27 cellular contexts compared by ENCODE assay signal in the genomic region with DNA sequence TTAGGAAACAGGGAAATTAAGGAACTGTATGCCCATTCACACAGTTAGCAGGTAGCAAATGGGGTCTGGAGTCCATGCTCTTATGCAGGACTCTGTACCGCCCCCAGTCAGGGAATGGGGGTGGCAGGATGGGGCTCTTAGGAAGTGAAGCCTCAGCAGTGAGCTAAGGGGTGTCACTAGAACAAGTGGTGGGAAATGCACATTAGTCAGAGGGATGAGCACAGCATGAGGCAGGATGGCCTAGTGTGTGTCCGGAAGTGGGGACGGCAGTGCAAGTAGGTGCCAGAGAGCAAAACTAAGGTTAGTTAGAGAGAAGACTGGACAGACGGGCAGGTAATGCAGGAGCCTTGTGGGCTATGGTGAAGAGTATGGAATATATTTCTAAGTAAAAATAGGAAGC.
DNase-seq lines count a peak whose midpoint lies in the region; ATAC-seq and TF ChIP-seq lines count a peak whose summit lies in the region.
"Had no signal": no experiment of that assay in that cellular context is flagged by ENCODE, and none has a peak within 500 bp of the region (broad histone marks: within the 10 kb centered on the region; RNA-seq: fewer than 3 reads in every experiment).

No MANE protein-coding gene starts in this region.

- H3K9me2 ChIP-seq in SK-N-SH = no peaks in the 10 kb centered on the region

- no peaks in the 10 kb centered on the region for H3K9me3 ChIP-seq in trophoblast cell (ENCODE audit: insufficient read depth, low read depth, low read length)
- H3K9me3 ChIP-seq in SK-N-SH = no peaks in the 10 kb centered on the region
- H3K9me3 ChIP-seq: left ventricle myocardium inferior, upper lobe of right lung had no signal

- TF ChIP-seq CTCF in epithelial cell of esophagus (IDR thresholded peaks at IDR 0.05; ENCODE audit: insufficient read depth, low read depth, low read length, missing control alignments) (no peak), coronary artery (IDR thresholded peaks at IDR 0.05) (no peak), SK-N-SH (IDR thresholded peaks at IDR 0.05) (no peak)

- H3K79me1 ChIP-seq in trophoblast cell (ENCODE audit: low read length) = no peaks in the 10 kb centered on the region

- no peak overlapping the region for H3K14ac ChIP-seq in trophoblast cell (ENCODE audit: low read length)

- H3K9ac ChIP-seq in trophoblast cell (ENCODE audit: low read length) (no peak overlapping the region), SK-N-SH (no peak overlapping the region)

- H4K91ac ChIP-seq in trophoblast cell (ENCODE audit: low read depth, low read length) = no peak overlapping the region

- H3K4me2 ChIP-seq in trophoblast cell (ENCODE audit: low read length) (no peak overlapping the region), SK-N-SH (no peak overlapping the region)
- H3K4me2 ChIP-seq: GM23338 had no signal

- no CpG with 5 or more reads among the region's 4 CpGs for WGBS in trophoblast cell (ENCODE audit: extremely low coverage, insufficient coverage, insufficient read length)
- 82% methylated on average over 4 of the region's 4 CpGs for WGBS in SK-N-SH (ENCODE audit: low lambda C conversion rate)

- no peak overlapping the region for H2AK5ac ChIP-seq in trophoblast cell (ENCODE audit: low read length)

- CTCF ChIA-PET in SK-N-SH (lab: Yijun Ruan, JAX) = interaction anchor here (1.2 to 5.0 kb wide), 2 partner anchors 171 to 222 kb away, joined by 5 to 42 read pairs; no protein-coding TSS in a partner anchor

- H3K4me3 ChIP-seq in epithelial cell of esophagus (ENCODE audit: low read length) (no peak overlapping the region), trophoblast cell (ENCODE audit: low read depth, low read length) (peak overlapping the region; percentile 48), coronary artery (no peak overlapping the region), SK-N-SH (ENCODE audit: low read depth in 2 of 2, low read length in 1 of 2) (no peak overlapping the region)
- H3K4me3 ChIP-seq: GM23338, left ventricle myocardium inferior, upper lobe of right lung had no signal

- POLR2A ChIA-PET in SK-N-SH (lab: Yijun Ruan, JAX) = no interaction called here

- peaks cover 0 to 3% of the 10 kb centered on the region in 2 experiments for H3K36me3 ChIP-seq in trophoblast cell (ENCODE audit: control insufficient read depth in 1 of 2, insufficient read depth in 2 of 2, low read length in 2 of 2)
- peaks cover 25 to 56% of the 10 kb centered on the region in 2 experiments for H3K36me3 ChIP-seq in SK-N-SH (replicated peaks in 1 of 2; ENCODE audit: control insufficient read depth in 1 of 2, insufficient read depth in 2 of 2, low read length in 1 of 2)

- peak; percentile 72 for DNase-seq in Daoy (ENCODE audit: low read depth)
- peak; percentile 52 for DNase-seq in LHCN-M2 (ENCODE audit: low read depth)
- DNase-seq in epithelial cell of esophagus (ENCODE audit: low read depth) = peak; percentile 29
- DNase-seq in trophoblast cell = no peak
- no peak for DNase-seq in coronary artery (ENCODE audit: low spot score)
- DNase-seq in SK-N-SH = no peak
- DNase-seq: activated CD4-positive, alpha-beta T cell treated with anti-CD3 and anti-CD28 coated beads, Interleukin-2, amount 50 U/mL, for 48 hours; activated CD4-positive, CD25-positive, alpha-beta regulatory T cell; activated CD8-positive, alpha-beta memory T cell treated with anti-CD3 and anti-CD28 coated beads, Interleukin-2, amount 50 U/mL, for 4 hours; anterior cingulate cortex; CD4-positive, CD25-positive, alpha-beta regulatory T cell; central memory CD4-positive, alpha-beta T cell; foreskin melanocyte; hippocampal formation; left ventricle myocardium inferior; natural killer cell; NCI-H1092; NCI-H187 treated with DMSO at 0.1 percent for 48 hours; NCI-H526; Right ventricle myocardium superior; small intestine; stimulated activated CD4-positive, alpha-beta T cell treated with anti-CD3 and anti-CD28 coated beads, Interleukin-2, amount 100 ng/mL, for 24 hours; substantia nigra; T1000; upper lobe of right lung had no signal

- no peak overlapping the region for H2BK12ac ChIP-seq in trophoblast cell (ENCODE audit: low read length)

- H4K20me1 ChIP-seq in SK-N-SH (ENCODE audit: insufficient read depth) = peaks cover 62% of the 10 kb centered on the region

- no peak for TF ChIP-seq RAD21 in SK-N-SH (IDR thresholded peaks at IDR 0.05; ENCODE audit: low read length)

- no peak overlapping the region for H3K18ac ChIP-seq in trophoblast cell (ENCODE audit: low read length)

- H4K12ac ChIP-seq in trophoblast cell (ENCODE audit: low read depth, low read length) = no peak overlapping the region

- no peaks in the 10 kb centered on the region for H3K79me2 ChIP-seq in trophoblast cell (ENCODE audit: control insufficient read depth, insufficient read depth, low read length, poor library complexity)
- peaks cover 95% of the 10 kb centered on the region for H3K79me2 ChIP-seq in SK-N-SH (ENCODE audit: insufficient read depth)

- no peaks in the 10 kb centered on the region for H3K4me1 ChIP-seq in trophoblast cell (ENCODE audit: control insufficient read depth in 1 of 2, insufficient read depth in 2 of 2, low read length in 2 of 2)
- H3K4me1 ChIP-seq in SK-N-SH (ENCODE audit: control insufficient read depth in 1 of 2, insufficient read depth in 2 of 2, low read depth in 1 of 2, low read length in 1 of 2) = peaks cover 15 to 17% of the 10 kb centered on the region in 2 experiments; a peak in 3 of 4 replicates
- H3K4me1 ChIP-seq: upper lobe of right lung had no signal

- H3K27ac ChIP-seq in trophoblast cell (ENCODE audit: low read depth, low read length) = no peak overlapping the region
- H3K27ac ChIP-seq in coronary artery = no peak overlapping the region
- H3K27ac ChIP-seq in SK-N-SH (ENCODE audit: low read depth in 2 of 2, low read length in 1 of 2) = peak overlapping the region in 1 of 2 experiments; percentile 47; a peak in 2 of 4 replicates
- H3K27ac ChIP-seq: left ventricle myocardium inferior, upper lobe of right lung had no signal

- H3K27me3 ChIP-seq in trophoblast cell (ENCODE audit: insufficient read depth, low read length) = no peaks in the 10 kb centered on the region
- H3K27me3 ChIP-seq in SK-N-SH (ENCODE audit: insufficient read depth) = no peaks in the 10 kb centered on the region
- H3K27me3 ChIP-seq: upper lobe of right lung had no signal

- no peak overlapping the region for H2BK5ac ChIP-seq in trophoblast cell (ENCODE audit: low read depth, low read length, poor library complexity)

- H3K23ac ChIP-seq in trophoblast cell (ENCODE audit: low read length) = peak overlapping the region; percentile 89

- TF ChIP-seq EP300 in SK-N-SH (IDR thresholded peaks at IDR 0.05; ENCODE audit: borderline replicate concordance in 1 of 2, low read depth in 1 of 2, low read length in 1 of 2) = no peak

- H2BK120ac ChIP-seq in trophoblast cell (ENCODE audit: insufficient read depth, low read length, poor library complexity) = no peak overlapping the region

- H3F3A ChIP-seq in SK-N-SH (replicated peaks; ENCODE audit: insufficient read depth) = peaks cover 75% of the 10 kb centered on the region

- no peak overlapping the region for H3K4ac ChIP-seq in trophoblast cell (ENCODE audit: low read depth, low read length)

- H2AFZ ChIP-seq in trophoblast cell (ENCODE audit: insufficient read depth, low read length, poor library complexity) = no peak overlapping the region
- no peak overlapping the region for H2AFZ ChIP-seq in SK-N-SH (ENCODE audit: low read depth)
- H2AFZ ChIP-seq: GM23338 had no signal

- no peak overlapping the region for H4K8ac ChIP-seq in trophoblast cell (ENCODE audit: low read depth, low read length)

- no peak for ATAC-seq in GM21717 (IDR thresholded peaks at IDR 0.05; ENCODE audit: unreplicated experiment)
- ATAC-seq: natural killer cell, upper lobe of right lung had no signal

TF ChIP-seq in SK-N-SH, 30 proteins besides CTCF, POLR2A, EP300 and RAD21:
- TF ChIP-seq, protein P1, sequence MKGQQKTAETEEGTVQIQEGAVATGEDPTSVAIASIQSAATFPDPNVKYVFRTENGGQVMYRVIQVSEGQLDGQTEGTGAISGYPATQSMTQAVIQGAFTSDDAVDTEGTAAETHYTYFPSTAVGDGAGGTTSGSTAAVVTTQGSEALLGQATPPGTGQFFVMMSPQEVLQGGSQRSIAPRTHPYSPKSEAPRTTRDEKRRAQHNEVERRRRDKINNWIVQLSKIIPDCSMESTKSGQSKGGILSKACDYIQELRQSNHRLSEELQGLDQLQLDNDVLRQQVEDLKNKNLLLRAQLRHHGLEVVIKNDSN (IDR thresholded peaks at IDR 0.05; ENCODE audit: borderline replicate concordance, low read depth) = no peak
- no peak for TF ChIP-seq POLR2AphosphoS5 (IDR thresholded peaks at IDR 0.05; ENCODE audit: low read depth, low read length)
- no peak for TF ChIP-seq GATA2 (CRISPR knock-in tag; IDR thresholded peaks at IDR 0.05)
- TF ChIP-seq RXRA (IDR thresholded peaks at IDR 0.05; ENCODE audit: borderline replicate concordance, low read depth) = no peak
- TF ChIP-seq SIN3A (IDR thresholded peaks at IDR 0.05; ENCODE audit: borderline replicate concordance, low read depth, low read length) = no peak
- TF ChIP-seq GABPA (IDR thresholded peaks at IDR 0.05; ENCODE audit: low read depth) = no peak
- no peak for TF ChIP-seq TAF1 (IDR thresholded peaks at IDR 0.05; ENCODE audit: borderline replicate concordance, low read depth, low read length)
- TF ChIP-seq TEAD4 (IDR thresholded peaks at IDR 0.05; ENCODE audit: borderline replicate concordance, insufficient read depth) = no peak
- no peak for TF ChIP-seq FOXJ3 (CRISPR knock-in tag; IDR thresholded peaks at IDR 0.05)
- TF ChIP-seq NFIC (IDR thresholded peaks at IDR 0.05; ENCODE audit: borderline replicate concordance) = no peak

Comparison
In these comparisons a context has a peak if more than half of its experiments do, and no peak if none do; other contexts are left out.
1. DNase-seq: peak in Daoy (single experiment), LHCN-M2 (single experiment) and epithelial cell of esophagus (single experiment); none in trophoblast cell (0 of 2), coronary artery (single experiment) and SK-N-SH (single experiment).